ENCODE assay signal across 8 cellular contexts in the genomic region with DNA sequence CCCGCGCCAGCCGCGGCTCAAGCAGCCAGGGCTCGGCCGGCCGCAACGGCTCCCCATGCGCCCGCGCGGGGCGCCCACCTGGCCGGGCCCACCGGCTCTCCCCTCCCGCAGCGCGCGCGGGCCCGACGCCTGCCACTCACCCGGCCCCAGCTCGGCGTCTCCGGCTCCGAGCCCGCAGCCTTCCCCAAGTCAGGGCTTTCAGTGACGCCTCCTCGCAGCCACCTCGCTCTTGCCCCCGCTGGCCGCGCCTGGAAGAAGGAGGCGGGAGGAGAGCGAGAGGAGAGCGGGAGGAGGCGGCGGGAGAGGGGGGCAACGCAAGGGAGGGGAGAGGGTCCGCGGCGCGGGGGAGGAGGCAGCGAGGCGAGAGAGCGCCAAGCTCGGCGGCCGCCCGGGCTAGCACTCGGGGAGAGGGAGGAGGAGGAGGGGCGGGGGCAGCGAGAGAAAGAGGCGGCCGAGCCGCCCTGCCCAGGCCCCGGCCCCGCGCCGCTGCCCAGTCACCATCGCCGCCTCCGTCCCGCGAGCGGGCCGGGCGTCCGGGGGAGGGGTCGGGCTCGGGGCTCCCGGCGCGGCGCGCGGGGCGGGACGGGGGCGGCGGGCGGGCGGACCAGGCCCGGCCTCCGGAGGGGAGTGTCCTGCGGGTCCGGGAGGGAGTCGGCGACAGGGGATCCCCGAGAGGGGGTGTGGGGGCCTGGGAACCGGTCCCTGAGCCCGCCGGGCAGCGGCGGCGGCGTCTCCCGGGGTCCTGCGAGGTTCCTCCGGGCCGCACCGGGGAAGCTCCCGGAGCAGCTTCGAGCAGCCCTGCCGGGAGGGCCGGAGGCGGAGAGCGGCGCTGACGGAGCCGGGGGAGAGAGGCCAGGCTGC. TPM values are rescaled to one million over a fixed set of nuclear protein-coding genes. Genes with fewer than 3 reads are reported as not detected.
DNase-seq lines count a peak whose midpoint lies in the region; ATAC-seq, FAIRE-seq and TF ChIP-seq lines count a peak whose summit lies in the region.

A gene with protein sequence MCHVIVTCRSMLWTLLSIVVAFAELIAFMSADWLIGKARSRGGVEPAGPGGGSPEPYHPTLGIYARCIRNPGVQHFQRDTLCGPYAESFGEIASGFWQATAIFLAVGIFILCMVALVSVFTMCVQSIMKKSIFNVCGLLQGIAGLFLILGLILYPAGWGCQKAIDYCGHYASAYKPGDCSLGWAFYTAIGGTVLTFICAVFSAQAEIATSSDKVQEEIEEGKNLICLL (minus strand): TSS at position 414 of the 861 bp plus-strand sequence. CDS start 138,559 bp downstream, outside the sequence.

- H3K36me3 ChIP-seq in OCI-LY3 (replicated peaks; ENCODE audit: low read depth, low read length) (no peaks in the 10 kb centered on the region), pancreas (no peaks in the 10 kb centered on the region)

- H3K27me3 ChIP-seq in OCI-LY3 (ENCODE audit: low read depth, low read length) (peaks cover 13% of the 10 kb centered on the region), pancreas (no peaks in the 10 kb centered on the region)

- H3K4me2 ChIP-seq in OCI-LY3 (ENCODE audit: low read length), result peak within 1 kb of the TSS; percentile 93

- peak; percentile 40 for ATAC-seq in HG03108 (IDR thresholded peaks at IDR 0.05; ENCODE audit: unreplicated experiment)
- ATAC-seq in left cardiac atrium, result peak; percentile 89 to 91
- peak; percentile 81 to 83 (median 82) for ATAC-seq in pancreas

- WGBS in pancreas, 2 donors, result 0% methylated on average over 63 to 111 of the region's 112 CpGs

- peak within 1 kb of the TSS; percentile 60 for H3K9ac ChIP-seq in OCI-LY3 (ENCODE audit: low read length)

- H3K9me3 ChIP-seq in OCI-LY3 (ENCODE audit: insufficient read depth, low read length) (no peaks in the 10 kb centered on the region), pancreas (no peaks in the 10 kb centered on the region)

- peak within 1 kb of the TSS; percentile 65; the same call in 1 of the 2 replicates for H2AFZ ChIP-seq in OCI-LY3 (ENCODE audit: low read depth, low read length)

- H3K27ac ChIP-seq in OCI-LY3 (ENCODE audit: low read length) (no peak within 1 kb of the TSS), pancreas (peak within 1 kb of the TSS; percentile 81 to 93 (median 88))

- FAIRE-seq in pancreas (lab: Jason Lieb, UNC), result no peak

- peak in 12 of 14 donors; percentile 32 to 86 (median 67) for DNase-seq in C1 segment of cervical spinal cord (lab: John Stamatoyannopoulos, UW)
- DNase-seq in anterior cingulate cortex (lab: John Stamatoyannopoulos, UW), result peak in 53 of 58 donors; percentile 21 to 84 (median 65)
- peak; percentile 87 for DNase-seq in left cardiac atrium
- DNase-seq in pancreas, result peak; percentile 73 to 91 (median 83)
- DNase-seq in T-helper 9 cell, result no peak

- H3K4me1 ChIP-seq in OCI-LY3 (ENCODE audit: low read length), result peaks cover 6% of the 10 kb centered on the region
- H3K4me1 ChIP-seq in pancreas, result peaks cover 0 to 11% (median 6%) of the 10 kb centered on the region in 3 donors

- in situ Hi-C loops in GM18951 (cut with MboI; ENCODE audit: low sequenced_read_pairs, unreplicated experiment), result no loop called here

- peak within 1 kb of the TSS; percentile 94 for H3K4me3 ChIP-seq in OCI-LY3 (ENCODE audit: low read length)
- peak within 1 kb of the TSS; percentile 59 to 81 (median 62) for H3K4me3 ChIP-seq in pancreas

- H4K20me1 ChIP-seq in OCI-LY3 (ENCODE audit: insufficient read depth, low read length), result no peaks in the 10 kb centered on the region

- TF ChIP-seq CTCF in OCI-LY3 (IDR thresholded peaks at IDR 0.05; ENCODE audit: low read depth, low read length) (no peak), pancreas (IDR thresholded peaks at IDR 0.05) (no peak)

- peak; percentile 60 for TF ChIP-seq POLR2A in GM18951 (IDR thresholded peaks at IDR 0.05; ENCODE audit: extremely low read depth, insufficient read depth, insufficient read length)

- no peaks in the 10 kb centered on the region for H3K79me2 ChIP-seq in OCI-LY3 (ENCODE audit: low read length)

- intact Hi-C loops in left cardiac atrium (cut with DNase I), result loop anchor here in 1 of 2 donors (10.0 kb wide), 1 partner anchor 104 kb away; no protein-coding TSS in a partner anchor
- intact Hi-C loops in pancreas (cut with DNase I), result no loop called here

RNA-seq across cellular contexts. Expression of the gene that starts here (rescaled TPM):
- total RNA-seq in left cardiac atrium (10 to 100 TPM; 12.5 to 23.9 TPM), pancreas (10 to 100 TPM; 10.7 to 28.4 (median 15.3) TPM)
- polyA plus RNA-seq in pancreas, result 1 to 10 TPM; 4.0 to 5.0 TPM

Comparison
In these comparisons a context has a peak if more than half of its experiments do, and no peak if none do; other contexts are left out.
1. ATAC-seq: peak in every context shown above with its lines; median percentile 90 in left cardiac atrium; 82 in pancreas; 40 in HG03108.